Comparison of ENCODE assay signal across 9 cellular contexts in genomic region chr6:3911614-3912336, GRCh38.
DNase-seq lines count a peak whose midpoint lies in the region; ATAC-seq and TF ChIP-seq lines count a peak whose summit lies in the region.
"Had no signal": no experiment of that assay in that cellular context is flagged by ENCODE, and none has a peak within 500 bp of the region (broad histone marks: within the 10 kb centered on the region; RNA-seq: fewer than 3 reads in every experiment).

No MANE protein-coding gene starts in this region.

- POLR2A ChIA-PET in RWPE1 (lab: Yijun Ruan, JAX; ENCODE audit: low non-redundant PET), result no interaction called here
- POLR2A ChIA-PET in GM10248 (lab: Yijun Ruan, JAX), result no interaction called here

- no peak for TF ChIP-seq POLR2A in ovary (IDR thresholded peaks at IDR 0.05)

- DNase-seq in COLO829 (ENCODE audit: low spot score), result peak; percentile 94
- DNase-seq in RWPE1 (ENCODE audit: low spot score), result peak; percentile 83
- DNase-seq in fibroblast of the conjunctiva (ENCODE audit: low read depth), result peak; percentile 61
- peak; percentile 56 to 79 (median 71) for DNase-seq in ovary
- DNase-seq in left lobe of liver (ENCODE audit: low spot score), result no peak
- DNase-seq in GM10248 (ENCODE audit: extremely low spot score), result no peak
- DNase-seq in activated naive CD4-positive, alpha-beta T cell treated with anti-CD3 and anti-CD28 coated beads for 36 hours, result no peak
- DNase-seq in activated T-helper 2 cell treated with anti-CD3 and anti-CD28 coated beads, Interferon-gamma antibody, Interleukin-2, Interleukin-4, amounts not matched to agents 10 μg/mL and 5 μg/mL and 100 μg/mL, durations not matched to agents 14 hours and 24 hours and 36 hours (ENCODE audit: low spot score), result no peak
- DNase-seq: KG1 had no signal

- peaks cover 27% of the 10 kb centered on the region for H3K4me1 Mint-ChIP-seq in activated naive CD4-positive, alpha-beta T cell treated with anti-CD3 and anti-CD28 coated beads for 36 hours (ENCODE audit: low read depth)
- H3K4me1 Mint-ChIP-seq in activated T-helper 2 cell treated with anti-CD3 and anti-CD28 coated beads, Interferon-gamma antibody, Interleukin-2, Interleukin-4, amounts not matched to agents 10 μg/mL and 5 μg/mL and 100 μg/mL, durations not matched to agents 14 hours and 24 hours and 36 hours (ENCODE audit: low read depth), result peaks cover 27% of the 10 kb centered on the region

- H3K36me3 Mint-ChIP-seq in activated naive CD4-positive, alpha-beta T cell treated with anti-CD3 and anti-CD28 coated beads for 36 hours (ENCODE audit: low read depth), result no peaks in the 10 kb centered on the region
- no peaks in the 10 kb centered on the region for H3K36me3 Mint-ChIP-seq in activated T-helper 2 cell treated with anti-CD3 and anti-CD28 coated beads, Interferon-gamma antibody, Interleukin-2, Interleukin-4, amounts not matched to agents 10 μg/mL and 5 μg/mL and 100 μg/mL, durations not matched to agents 14 hours and 24 hours and 36 hours (ENCODE audit: low read depth)

- peaks cover 48% of the 10 kb centered on the region for H3K27me3 Mint-ChIP-seq in activated naive CD4-positive, alpha-beta T cell treated with anti-CD3 and anti-CD28 coated beads for 36 hours (ENCODE audit: low read depth)
- H3K27me3 Mint-ChIP-seq in activated T-helper 2 cell treated with anti-CD3 and anti-CD28 coated beads, Interferon-gamma antibody, Interleukin-2, Interleukin-4, amounts not matched to agents 10 μg/mL and 5 μg/mL and 100 μg/mL, durations not matched to agents 14 hours and 24 hours and 36 hours (ENCODE audit: low read depth), result peaks cover 55% of the 10 kb centered on the region

- intact Hi-C loops in ovary (cut with DNase I), result no loop called here
- intact Hi-C loops in activated naive CD4-positive, alpha-beta T cell treated with anti-CD3 and anti-CD28 coated beads for 36 hours (cut with micrococcal nuclease), result no loop called here
- intact Hi-C loops in activated T-helper 2 cell treated with anti-CD3 and anti-CD28 coated beads, Interferon-gamma antibody, Interleukin-2, Interleukin-4, amounts not matched to agents 10 μg/mL and 5 μg/mL and 100 μg/mL, durations not matched to agents 14 hours and 24 hours and 36 hours (cut with micrococcal nuclease), result no loop called here

- H3K4me3 Mint-ChIP-seq in activated naive CD4-positive, alpha-beta T cell treated with anti-CD3 and anti-CD28 coated beads for 36 hours, result no peak overlapping the region
- H3K4me3 Mint-ChIP-seq in activated T-helper 2 cell treated with anti-CD3 and anti-CD28 coated beads, Interferon-gamma antibody, Interleukin-2, Interleukin-4, amounts not matched to agents 10 μg/mL and 5 μg/mL and 100 μg/mL, durations not matched to agents 14 hours and 24 hours and 36 hours (ENCODE audit: low read depth), result no peak overlapping the region

- ATAC-seq in left lobe of liver, result no peak

- H3K4me1 ChIP-seq in ovary (ENCODE audit: insufficient read depth), result peaks cover 3% of the 10 kb centered on the region

- 24 to 25% (median 25%) methylated on average over 8 of the region's 8 CpGs for WGBS in ovary, 3 donors

- no peaks in the 10 kb centered on the region for H3K9me3 Mint-ChIP-seq in activated naive CD4-positive, alpha-beta T cell treated with anti-CD3 and anti-CD28 coated beads for 36 hours
- H3K9me3 Mint-ChIP-seq in activated T-helper 2 cell treated with anti-CD3 and anti-CD28 coated beads, Interferon-gamma antibody, Interleukin-2, Interleukin-4, amounts not matched to agents 10 μg/mL and 5 μg/mL and 100 μg/mL, durations not matched to agents 14 hours and 24 hours and 36 hours, result no peaks in the 10 kb centered on the region

- no peak overlapping the region for H3K27ac Mint-ChIP-seq in activated naive CD4-positive, alpha-beta T cell treated with anti-CD3 and anti-CD28 coated beads for 36 hours
- no peak overlapping the region for H3K27ac Mint-ChIP-seq in activated T-helper 2 cell treated with anti-CD3 and anti-CD28 coated beads, Interferon-gamma antibody, Interleukin-2, Interleukin-4, amounts not matched to agents 10 μg/mL and 5 μg/mL and 100 μg/mL, durations not matched to agents 14 hours and 24 hours and 36 hours

- H3K36me3 ChIP-seq in ovary, result no peaks in the 10 kb centered on the region

- H3K9me3 ChIP-seq in ovary, result no peaks in the 10 kb centered on the region

- TF ChIP-seq CTCF in RWPE1 (conservative IDR thresholded peaks at IDR 0.05; ENCODE audit: low read depth) (no peak), ovary (IDR thresholded peaks at IDR 0.05) (no peak), GM10248 (IDR thresholded peaks at IDR 0.05; ENCODE audit: control extremely low read depth, extremely low read depth, low read depth, missing control alignments) (no peak)

- H3K27ac ChIP-seq in RWPE1 (peak overlapping the region; percentile 75), ovary (no peak overlapping the region)

- CTCF ChIA-PET in RWPE1 (lab: Yijun Ruan, JAX), result interaction anchor here (0.6 to 1.1 kb wide), 3 partner anchors 12 to 189 kb away, joined by 3 read pairs; no protein-coding TSS in a partner anchor
- CTCF ChIA-PET in GM10248 (lab: Yijun Ruan, JAX), result interaction anchor here (1.1 to 1.2 kb wide), 2 partner anchors 93 to 163 kb away, joined by 3 read pairs; no protein-coding TSS in a partner anchor
- CTCF ChIA-PET in activated naive CD4-positive, alpha-beta T cell treated with anti-CD3 and anti-CD28 coated beads for 36 hours (lab: Charles Lee), result interaction anchor here (0.6 kb wide), 1 partner anchor 1209 kb away, joined by 3 read pairs; no protein-coding TSS in a partner anchor

- no peaks in the 10 kb centered on the region for H3K27me3 ChIP-seq in ovary

- no peak overlapping the region for H3K4me3 ChIP-seq in ovary

- no peak for TF ChIP-seq EP300 in ovary (IDR thresholded peaks at IDR 0.05)

Comparison
In these comparisons a context has a peak if more than half of its experiments do, and no peak if none do; other contexts are left out.
1. DNase-seq: peak in COLO829 (single experiment), RWPE1 (single experiment), fibroblast of the conjunctiva (single experiment) and ovary (5 of 5); none in left lobe of liver (single experiment), GM10248 (single experiment), activated naive CD4-positive, alpha-beta T cell treated with anti-CD3 and anti-CD28 coated beads for 36 hours (single experiment) and activated T-helper 2 cell treated with anti-CD3 and anti-CD28 coated beads, Interferon-gamma antibody, Interleukin-2, Interleukin-4, amounts not matched to agents 10 μg/mL and 5 μg/mL and 100 μg/mL, durations not matched to agents 14 hours and 24 hours and 36 hours (single experiment).